Comparison of ENCODE assay signal across 8 cellular contexts in the genomic region with DNA sequence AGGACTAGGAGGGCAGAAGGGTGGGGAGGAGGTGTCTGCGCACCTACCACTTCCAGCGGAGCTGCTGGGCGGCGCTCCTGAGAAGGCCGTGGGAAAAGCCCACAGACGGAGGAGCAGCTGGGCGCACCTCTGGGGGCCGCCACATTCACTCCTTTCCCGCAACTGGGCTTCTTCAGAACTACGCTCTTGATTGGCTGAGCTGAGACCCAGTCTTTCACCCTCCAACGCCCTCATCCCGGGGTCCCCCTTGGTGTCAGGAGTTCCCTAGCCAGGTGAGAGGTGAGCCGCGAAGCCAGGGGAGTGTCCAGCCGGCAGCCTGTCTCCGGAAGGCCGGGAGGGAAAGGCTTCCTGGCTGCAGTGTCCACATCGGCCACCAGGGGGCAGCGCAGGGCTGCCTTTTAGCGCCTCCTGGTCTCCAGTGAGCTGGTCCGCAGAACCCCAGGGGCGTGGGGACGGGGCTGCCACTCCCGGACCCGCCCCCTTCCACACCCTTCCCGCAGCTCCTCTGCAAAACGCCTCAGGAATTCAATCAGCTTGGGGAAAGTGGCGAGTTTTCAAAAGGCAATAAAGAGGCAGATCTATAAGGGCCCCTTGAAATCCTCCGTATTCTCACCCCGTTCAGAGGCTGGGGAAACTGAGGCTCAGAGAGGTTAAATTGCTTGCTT.
DNase-seq lines count a peak whose midpoint lies in the region; ATAC-seq, FAIRE-seq and TF ChIP-seq lines count a peak whose summit lies in the region.

No MANE protein-coding gene starts in this region.

- no peak overlapping the region for H2BK20ac ChIP-seq in H9 (ENCODE audit: low read depth, low read length, poor library complexity, severe bottlenecking)

- H2BK120ac ChIP-seq in H9 (ENCODE audit: low read depth, low read length, poor library complexity, severe bottlenecking) = no peak overlapping the region

- no peak for TF ChIP-seq POLR2A in spleen (IDR thresholded peaks at IDR 0.05)

- H3K79me1 ChIP-seq in H9 (ENCODE audit: insufficient read depth, low read depth, low read length, poor library complexity, severe bottlenecking) = no peaks in the 10 kb centered on the region

- H3K4me2 ChIP-seq in H9 (ENCODE audit: insufficient read depth, insufficient read length, low read length) = peak overlapping the region; percentile 80

- H3K23ac ChIP-seq in H9 (ENCODE audit: insufficient read length, low read depth, low read length) = no peak overlapping the region

- CTCF ChIA-PET in activated B cell treated with CpG ODN at 0.5 μM for 24 hours (lab: Charles Lee) = interaction anchor here (0.7 to 7.1 kb wide), 41 partner anchors 9 to 863 kb away, joined by 3 to 287 read pairs (median 4); a partner anchor contains a TSS

- H2AFZ ChIP-seq in H9 (ENCODE audit: low read length) = no peak overlapping the region

- no peak overlapping the region for H2BK5ac ChIP-seq in H9 (ENCODE audit: insufficient read length, low read length)

- no CpG with 5 or more reads among the region's 30 CpGs for WGBS in H9 (ENCODE audit: extremely low coverage, insufficient read length, low lambda C conversion rate)
- 2 to 4% (median 4%) methylated on average over 17 to 30 of the region's 30 CpGs for WGBS in spleen, 5 donors

- H3K36me3 Mint-ChIP-seq in H9 (ENCODE audit: insufficient read depth in 1 of 3, low read depth in 3 of 3) (peaks cover 0 to 2% (median 0%) of the 10 kb centered on the region in 3 experiments; a peak in 1 of 7 replicates), activated B cell treated with CpG ODN at 0.5 μM for 24 hours (ENCODE audit: low read depth) (no peaks in the 10 kb centered on the region)

- H4K8ac ChIP-seq in H9 (replicated peaks; ENCODE audit: insufficient read length, low read depth, low read length) = no peak overlapping the region

- H4K5ac ChIP-seq in H9 (ENCODE audit: insufficient read length, low read depth, low read length) = no peak overlapping the region

- H4K91ac ChIP-seq in H9 (ENCODE audit: insufficient read length, low read depth, low read length) = no peak overlapping the region

- FAIRE-seq in bronchial epithelial cell (lab: Jason Lieb, UNC) = no peak

- H3K23me2 ChIP-seq in H9 (ENCODE audit: insufficient read length, low read depth, low read length, poor library complexity, severe bottlenecking) = peaks cover 6% of the 10 kb centered on the region

- ATAC-seq in activated B cell treated with CpG ODN at 0.5 μM for 24 hours (ENCODE audit: low read depth) (peak; percentile 85), GM18502 (IDR thresholded peaks at IDR 0.05; ENCODE audit: poor library complexity, unreplicated experiment) (no peak)

- no peak overlapping the region for H3K18ac ChIP-seq in H9 (ENCODE audit: insufficient read length, low read depth, low read length)

- H3K4me3 ChIP-seq in bronchial epithelial cell (ENCODE audit: low read depth, low read length) (peak overlapping the region; percentile 21), spleen (peak overlapping the region in 6 of 8 donors; percentile 3 to 59 (median 23))

- H3K9me3 ChIP-seq in H9 (ENCODE audit: control insufficient read depth, low read depth, low read length) (no peaks in the 10 kb centered on the region), spleen (no peaks in the 10 kb centered on the region)

- H3K27ac Mint-ChIP-seq in H9 (no peak overlapping the region), activated B cell treated with CpG ODN at 0.5 μM for 24 hours (no peak overlapping the region)

- no peaks in the 10 kb centered on the region for H3K4me1 ChIP-seq in H9 (ENCODE audit: insufficient read depth, low read length)
- peaks cover 15 to 63% (median 39%) of the 10 kb centered on the region in 6 donors for H3K4me1 ChIP-seq in spleen

- DNase-seq in COLO668 (lab: John Stamatoyannopoulos, UW; ENCODE audit: unreplicated experiment) (peak; percentile 70), H9 (peak; percentile 95), NCI-H1694 treated with DMSO at 0.1 percent for 48 hours (lab: John Stamatoyannopoulos, UW) (peak; percentile 26), activated B cell treated with CpG ODN at 0.5 μM for 24 hours (peak; percentile 89), bronchial epithelial cell (ENCODE audit: low read depth) (peak; percentile 83), inferior parietal cortex (ENCODE audit: extremely low spot score) (peak; percentile 87), spleen (peak; percentile 97)

- no peak overlapping the region for H3K9ac ChIP-seq in H9 (ENCODE audit: extremely low read depth, insufficient read length, low read length)

- no peak overlapping the region for H2BK12ac ChIP-seq in H9 (ENCODE audit: insufficient read length, low read depth, low read length)

- H3K4ac ChIP-seq in H9 (ENCODE audit: low read depth, low read length) = no peak overlapping the region

- intact Hi-C loops in activated B cell treated with CpG ODN at 0.5 μM for 24 hours (cut with micrococcal nuclease) = loop anchor here (1.0 to 10.0 kb wide), 11 partner anchors 30 to 840 kb away; a partner anchor contains a TSS
- intact Hi-C loops in spleen (cut with DNase I; ENCODE audit: low total_unique reads) = loop anchor here (2.0 to 5.0 kb wide), 2 partner anchors 268 to 396 kb away; no protein-coding TSS in a partner anchor

- H3K27me3 ChIP-seq in H9 (ENCODE audit: insufficient read depth, low read length) = no peaks in the 10 kb centered on the region; the same call in 1 of the 2 replicates
- H3K27me3 ChIP-seq in bronchial epithelial cell (ENCODE audit: control insufficient read depth, insufficient read depth, low read length) = peaks cover 9% of the 10 kb centered on the region
- H3K27me3 ChIP-seq in spleen (replicated peaks in 1 of 7) = peaks cover 0 to 66% (median 44%) of the 10 kb centered on the region in 7 donors

- H3K14ac ChIP-seq in H9 (ENCODE audit: insufficient read depth, low read length) = no peak overlapping the region

- peaks cover 52% of the 10 kb centered on the region for H3K27me3 Mint-ChIP-seq in H9 (ENCODE audit: low read depth)
- peaks cover 38% of the 10 kb centered on the region for H3K27me3 Mint-ChIP-seq in activated B cell treated with CpG ODN at 0.5 μM for 24 hours

- POLR2A ChIA-PET in activated B cell treated with CpG ODN at 0.5 μM for 24 hours (lab: Charles Lee) = interaction anchor here (2.0 kb wide), 1 partner anchor 394 kb away, joined by 14 read pairs; no protein-coding TSS in a partner anchor

- H3K56ac ChIP-seq in H9 (ENCODE audit: insufficient read length, low read depth, low read length) = no peak overlapping the region

- H4K20me1 ChIP-seq in H9 (ENCODE audit: control insufficient read depth, insufficient read depth, insufficient read length) = no peaks in the 10 kb centered on the region

- H3K4me1 Mint-ChIP-seq in H9 (peaks cover 20 to 31% of the 10 kb centered on the region in 2 experiments), activated B cell treated with CpG ODN at 0.5 μM for 24 hours (peaks cover 42% of the 10 kb centered on the region)

- H3K27ac ChIP-seq in H9 (ENCODE audit: insufficient read length, low read depth, low read length) (no peak overlapping the region), spleen (peak overlapping the region in 4 of 8 donors; percentile 80 to 94 (median 92))

- no peaks in the 10 kb centered on the region for H3K36me3 ChIP-seq in bronchial epithelial cell (ENCODE audit: control insufficient read depth, insufficient read depth, low read length)
- no peaks in the 10 kb centered on the region for H3K36me3 ChIP-seq in spleen

- H3T11ph ChIP-seq in H9 (ENCODE audit: low read length) = no peak overlapping the region

- TF ChIP-seq CTCF in H9 (conservative IDR thresholded peaks at IDR 0.05) (peak; percentile 99), activated B cell treated with CpG ODN at 0.5 μM for 24 hours (IDR thresholded peaks at IDR 0.05) (peak; percentile 91), bronchial epithelial cell (IDR thresholded peaks at IDR 0.05; ENCODE audit: insufficient read depth, low read length, severe bottlenecking) (peak; percentile 97), spleen (IDR thresholded peaks at IDR 0.05 in 8 of 11, conservative IDR thresholded peaks at IDR 0.05 in 3 of 11) (peak; percentile 98 to 100 (median 99))

- H3K9me3 Mint-ChIP-seq in H9 (peaks cover 0 to 3% of the 10 kb centered on the region in 2 experiments; a peak in 1 of 5 replicates), activated B cell treated with CpG ODN at 0.5 μM for 24 hours (peaks cover 3% of the 10 kb centered on the region)

- H2BK15ac ChIP-seq in H9 (ENCODE audit: low read depth, low read length) = no peak overlapping the region

- H3K4me3 Mint-ChIP-seq in H9 (peak overlapping the region; percentile 68 to 74), activated B cell treated with CpG ODN at 0.5 μM for 24 hours (peak overlapping the region; percentile 73)

- no peaks in the 10 kb centered on the region for H3K79me2 ChIP-seq in H9 (ENCODE audit: insufficient read depth, low read length)

- H2AK5ac ChIP-seq in H9 (ENCODE audit: insufficient read length, low read length) = no peak overlapping the region

Comparison
In these comparisons a context has a peak if more than half of its experiments do, and no peak if none do; other contexts are left out.
1. DNase-seq: peak in every context shown above with its lines; median percentile 97 in spleen; 95 in H9; 89 in activated B cell treated with CpG ODN at 0.5 μM for 24 hours; 87 in inferior parietal cortex; 83 in bronchial epithelial cell; 70 in COLO668; 26 in NCI-H1694 treated with DMSO at 0.1 percent for 48 hours.